ENCODE assay signal across 1 cellular context in the genomic region with DNA sequence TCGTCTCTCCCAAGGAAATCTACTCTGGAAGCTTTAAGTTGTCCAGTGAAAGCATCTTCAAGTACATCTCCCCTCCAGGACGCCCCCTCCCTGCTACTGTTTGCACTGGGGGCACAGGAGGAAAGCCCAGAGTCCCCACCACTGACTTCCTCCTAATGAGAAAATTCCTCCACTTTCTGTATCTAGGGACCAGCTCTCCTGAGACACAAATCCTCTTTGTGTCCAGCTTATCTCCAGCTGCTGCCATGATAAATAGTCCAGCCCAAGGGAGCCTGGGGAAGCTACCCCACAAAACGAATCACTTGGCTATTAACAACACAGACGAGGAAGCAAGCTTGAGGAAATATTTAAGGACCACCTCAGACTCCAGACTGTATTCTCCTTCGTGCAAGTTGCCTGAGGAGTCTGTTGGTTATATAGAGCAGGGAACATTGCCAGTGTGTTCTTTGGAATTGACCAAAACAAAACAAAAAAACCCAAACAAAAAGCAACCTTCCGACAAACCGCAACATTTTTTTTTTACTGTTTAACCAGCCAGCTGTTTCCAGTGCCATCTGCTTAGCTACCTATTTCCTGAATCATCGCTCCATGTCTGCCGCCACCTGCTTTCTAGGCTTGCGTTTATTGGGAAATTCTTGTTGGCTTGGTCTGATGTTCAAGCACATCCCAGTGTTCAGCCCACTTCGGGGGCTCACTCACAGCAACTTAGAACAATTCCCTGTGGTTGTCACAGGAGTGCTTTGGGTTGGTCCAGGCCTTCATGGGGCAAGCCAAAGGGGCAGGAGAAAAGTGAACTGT.
TF ChIP-seq lines count a peak whose summit lies in the region.

No MANE protein-coding gene starts in this region.

TF ChIP-seq in SK-N-SH treated with all-trans-retinoic acid at 6 μM for 48 hours, 23 proteins besides CTCF, POLR2A, EP300 and RAD21:
- no peak for TF ChIP-seq BACH2 (CRISPR knock-in tag; IDR thresholded peaks at IDR 0.05; ENCODE audit: borderline replicate concordance)
- no peak for TF ChIP-seq PATZ1 (CRISPR knock-in tag; IDR thresholded peaks at IDR 0.05; ENCODE audit: borderline replicate concordance)
- TF ChIP-seq ZC3H10 (CRISPR knock-in tag; IDR thresholded peaks at IDR 0.05), result no peak
- no peak for TF ChIP-seq ZNF8 (CRISPR knock-in tag; IDR thresholded peaks at IDR 0.05)
- TF ChIP-seq ZNF70 (CRISPR knock-in tag; IDR thresholded peaks at IDR 0.05), result no peak
